11 cellular contexts compared by ENCODE assay signal in genomic region chr3:125192190-125193035, GRCh38. TPM values are rescaled to one million over a fixed set of nuclear protein-coding genes. Genes with fewer than 3 reads are reported as not detected.
A peak's percentile ranks its signal among the peaks of the same experiment; 100 is the strongest.
DNase-seq lines count a peak whose midpoint lies in the region; ATAC-seq and TF ChIP-seq lines count a peak whose summit lies in the region.
"Had no signal": no experiment of that assay in that cellular context is flagged by ENCODE, and none has a peak within 500 bp of the region (broad histone marks: within the 10 kb centered on the region; RNA-seq: fewer than 3 reads in every experiment).

No MANE protein-coding gene starts in this region.

- no peak for DNase-seq in retinal pigment epithelial cell (ENCODE audit: low read depth)
- DNase-seq in RPMI8226: no peak
- DNase-seq in activated CD4-positive, alpha-beta memory T cell treated with anti-CD3 and anti-CD28 coated beads for 36 hours: no peak
- no peak for DNase-seq in NCI-H510A (lab: John Stamatoyannopoulos, UW)
- DNase-seq: body of pancreas, NCI-H1092 treated with DMSO at 0.1 percent for 48 hours, T-helper 9 cell had no signal

- CTCF ChIA-PET in activated CD4-positive, alpha-beta memory T cell treated with anti-CD3 and anti-CD28 coated beads for 36 hours (lab: Charles Lee): interaction anchor here (0.5 kb wide), 1 partner anchor 230 kb away, joined by 3 read pairs; no protein-coding TSS in a partner anchor

- TF ChIP-seq CTCF in WI38 (IDR thresholded peaks at IDR 0.05; ENCODE audit: low read depth, low read length) (0 out of 2 replicates have a peak, but pooled peaks have one; percentile 5), retinal pigment epithelial cell (conservative IDR thresholded peaks at IDR 0.05; ENCODE audit: low read depth, low read length) (peak; percentile 31)

- no peaks in the 10 kb centered on the region for H3K36me3 Mint-ChIP-seq in activated CD4-positive, alpha-beta memory T cell treated with anti-CD3 and anti-CD28 coated beads for 36 hours

- H3K27me3 Mint-ChIP-seq in activated CD4-positive, alpha-beta memory T cell treated with anti-CD3 and anti-CD28 coated beads for 36 hours: peaks cover 9% of the 10 kb centered on the region

- no peak overlapping the region for H3K4me3 Mint-ChIP-seq in activated CD4-positive, alpha-beta memory T cell treated with anti-CD3 and anti-CD28 coated beads for 36 hours

- peaks cover 2% of the 10 kb centered on the region for H3K4me1 Mint-ChIP-seq in activated CD4-positive, alpha-beta memory T cell treated with anti-CD3 and anti-CD28 coated beads for 36 hours (ENCODE audit: low read depth)

- no peaks in the 10 kb centered on the region for H3K9me3 Mint-ChIP-seq in activated CD4-positive, alpha-beta memory T cell treated with anti-CD3 and anti-CD28 coated beads for 36 hours

- peak; percentile 73 for ATAC-seq in GM19324 (IDR thresholded peaks at IDR 0.05; ENCODE audit: low FRiP score, unreplicated experiment)
- ATAC-seq in HG02870 (IDR thresholded peaks at IDR 0.05; ENCODE audit: unreplicated experiment): peak; percentile 71
- ATAC-seq in esophagus mucosa: no peak
- ATAC-seq: body of pancreas had no signal

- H3K4me3 ChIP-seq in WI38 (ENCODE audit: low read depth, low read length) (no peak overlapping the region), retinal pigment epithelial cell (ENCODE audit: low read length) (no peak overlapping the region)
- H3K4me3 ChIP-seq: body of pancreas had no signal

- POLR2A ChIA-PET in activated CD4-positive, alpha-beta memory T cell treated with anti-CD3 and anti-CD28 coated beads for 36 hours (lab: Charles Lee): no interaction called here

- H3K27ac Mint-ChIP-seq in activated CD4-positive, alpha-beta memory T cell treated with anti-CD3 and anti-CD28 coated beads for 36 hours: no peak overlapping the region

- intact Hi-C loops in activated CD4-positive, alpha-beta memory T cell treated with anti-CD3 and anti-CD28 coated beads for 36 hours (cut with micrococcal nuclease): no loop called here

RNA-seq across cellular contexts. Expression of gene SLC12A8, which starts 20.1 kb away (rescaled TPM):
- total RNA-seq in activated CD4-positive, alpha-beta memory T cell treated with anti-CD3 and anti-CD28 coated beads for 36 hours: under 1 TPM; 0.48 to 1.00 TPM
- 7.7 TPM for total RNA-seq in esophagus mucosa
